In the genomic region with DNA sequence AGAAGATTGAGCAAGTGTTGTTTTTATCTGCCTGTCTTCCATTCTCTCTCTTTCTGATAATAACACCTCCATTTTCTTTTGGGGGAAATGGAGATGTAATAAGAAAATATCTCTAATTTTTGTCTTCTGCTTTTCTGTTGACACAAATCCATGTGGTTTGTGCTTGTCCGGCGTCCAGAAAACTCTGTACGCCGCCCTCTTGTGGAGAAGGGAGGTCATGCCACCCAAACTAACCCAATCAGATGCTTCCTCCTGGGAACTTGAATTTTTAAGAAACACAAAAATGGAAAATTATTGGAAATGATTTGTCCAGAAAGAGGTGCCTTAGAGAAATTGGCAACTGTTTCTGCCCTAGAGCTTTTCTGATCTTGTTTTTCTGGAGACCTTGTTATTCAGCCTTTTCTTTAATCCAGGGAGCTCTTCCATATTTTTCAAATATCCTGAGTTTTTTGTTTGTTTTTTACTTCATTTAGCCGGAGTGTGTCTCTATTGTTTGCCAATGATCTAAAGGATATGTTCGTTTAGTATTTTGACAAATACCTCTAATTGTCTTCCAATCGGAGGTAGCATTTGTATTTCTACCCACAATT, we compare ENCODE assay signal across 8 cellular contexts. TPM values are rescaled to one million over a fixed set of nuclear protein-coding genes. Genes with fewer than 3 reads are reported as not detected.
DNase-seq lines count a peak whose midpoint lies in the region; ATAC-seq and TF ChIP-seq lines count a peak whose summit lies in the region.

No MANE protein-coding gene starts in this region.

- H3K9me3 ChIP-seq in breast epithelium = peaks cover 0 to 11% of the 10 kb centered on the region in 2 donors
- peaks cover 0 to 13% of the 10 kb centered on the region in 2 donors for H3K9me3 ChIP-seq in left lung

- H3K27ac ChIP-seq in HL-60 (replicated peaks) = no peak overlapping the region
- H3K27ac ChIP-seq in breast epithelium = no peak overlapping the region
- H3K27ac ChIP-seq in left lung = no peak overlapping the region

- peak; percentile 74 for TF ChIP-seq CTCF in HL-60 (IDR thresholded peaks at IDR 0.05; ENCODE audit: insufficient read depth, low read length)
- peak; percentile 44 to 72 (median 71) for TF ChIP-seq CTCF in breast epithelium (IDR thresholded peaks at IDR 0.05)
- TF ChIP-seq CTCF in left lung (IDR thresholded peaks at IDR 0.05) = peak; percentile 76 to 81

- peak; percentile 58 for DNase-seq in ELR (ENCODE audit: low read depth)
- peak; percentile 28 to 66 for DNase-seq in HL-60 (ENCODE audit: low read depth in 1 of 2, low spot score in 1 of 2)
- DNase-seq in SHP77 treated with DMSO at 0.1 percent for 48 hours (lab: John Stamatoyannopoulos, UW) = peak; percentile 2
- no peak for DNase-seq in breast epithelium (ENCODE audit: low spot score in 2 of 2)
- DNase-seq in left lung = no peak
- DNase-seq in superior temporal gyrus (ENCODE audit: extremely low spot score) = peak; percentile 71
- no peak for DNase-seq in HuH-7.5 (ENCODE audit: low spot score)

- H3K27me3 ChIP-seq in HL-60 (ENCODE audit: insufficient read depth, poor library complexity, severe bottlenecking) (no peaks in the 10 kb centered on the region), breast epithelium (no peaks in the 10 kb centered on the region), left lung (no peaks in the 10 kb centered on the region)

- TF ChIP-seq POLR2A in breast epithelium (IDR thresholded peaks at IDR 0.05) = no peak

- no peak overlapping the region for H3K4me3 ChIP-seq in HL-60 (replicated peaks; ENCODE audit: insufficient read depth, low read length)
- no peak overlapping the region for H3K4me3 ChIP-seq in breast epithelium
- H3K4me3 ChIP-seq in left lung = no peak overlapping the region

- intact Hi-C loops in breast epithelium (cut with DNase I; ENCODE audit: low total_unique reads) (no loop called here), left lung (cut with DNase I) (no loop called here)

- no peaks in the 10 kb centered on the region for H3K36me3 ChIP-seq in breast epithelium
- H3K36me3 ChIP-seq in left lung = no peaks in the 10 kb centered on the region

- peak; percentile 95 for ATAC-seq in left lung
- no peak for ATAC-seq in GM18511 (IDR thresholded peaks at IDR 0.05; ENCODE audit: unreplicated experiment)

- no peaks in the 10 kb centered on the region for H3K4me1 ChIP-seq in breast epithelium
- H3K4me1 ChIP-seq in left lung = peaks cover 0 to 8% of the 10 kb centered on the region in 2 donors

RNA-seq across cellular contexts. Expression of a gene that starts 17.8 kb away (rescaled TPM):
- total RNA-seq in breast epithelium (10 to 100 TPM in 1 of 3 donors, under 1 TPM in 2; 0.15 to 10.1 (median 0.33) TPM), left lung (1 to 10 TPM in 1 of 2 donors, under 1 TPM in 1; 0.68 to 5.4 TPM)

Comparison
In these comparisons a context has a peak if more than half of its experiments do, and no peak if none do; other contexts are left out.
1. DNase-seq: peak in ELR (single experiment), HL-60 (2 of 2), SHP77 treated with DMSO at 0.1 percent for 48 hours (single experiment) and superior temporal gyrus (single experiment); none in breast epithelium (0 of 2), left lung (0 of 2) and HuH-7.5 (single experiment).
2. Peak in every context shown above with its lines, with median percentiles within 50 percentile points of each other: CTCF ChIP-seq.